23 cellular contexts compared by ENCODE assay signal in the genomic region with DNA sequence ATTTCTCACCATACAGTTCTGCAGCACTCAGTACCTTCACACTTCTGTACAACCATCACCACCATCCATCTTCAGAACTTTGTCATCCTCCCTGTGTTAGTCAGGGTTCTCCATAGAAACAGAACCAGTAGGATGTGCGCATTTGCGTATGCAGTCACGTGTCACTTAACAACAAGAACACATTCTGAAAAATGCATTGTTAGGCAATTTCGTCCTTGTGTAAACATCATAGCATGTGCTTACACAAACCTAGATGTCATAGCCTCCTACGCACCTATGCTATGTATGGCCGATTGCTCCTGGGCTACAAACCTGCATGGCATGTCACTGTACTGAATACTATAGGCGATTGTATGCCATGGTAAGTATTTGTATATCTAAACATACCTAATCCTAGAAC.
DNase-seq lines count a peak whose midpoint lies in the region; ATAC-seq, FAIRE-seq and TF ChIP-seq lines count a peak whose summit lies in the region.
"Had no signal": no experiment of that assay in that cellular context is flagged by ENCODE, and none has a peak within 500 bp of the region (broad histone marks: within the 10 kb centered on the region; RNA-seq: fewer than 3 reads in every experiment).

No MANE protein-coding gene starts in this region.

- FAIRE-seq in A549 (lab: Jason Lieb, UNC) (no peak), HTR-8/SVneo (lab: Jason Lieb, UNC) (peak; percentile 95), urothelium cell line (lab: Jason Lieb, UNC) (peak; percentile 5)
- FAIRE-seq: A204.1, D721Med, G401.6, GM12891, GM19239 had no signal

- H3K4me1 ChIP-seq in breast epithelium, result no peaks in the 10 kb centered on the region
- no peaks in the 10 kb centered on the region for H3K4me1 ChIP-seq in A549
- no peaks in the 10 kb centered on the region for H3K4me1 ChIP-seq in body of pancreas
- H3K4me1 ChIP-seq: BLaER1 treated with 17β-estradiol and CSF1 and Interleukin-3, amounts not matched to agents 10 nM and 100 nM had no signal

- POLR2A ChIA-PET in MCF 10A (lab: Yijun Ruan, JAX) (no interaction called here), A549 (lab: Yijun Ruan, JAX) (no interaction called here)

- TF ChIP-seq POLR2A in breast epithelium (IDR thresholded peaks at IDR 0.05) (no peak), A549 (IDR thresholded peaks at IDR 0.05; ENCODE audit: low read length) (no peak), body of pancreas (IDR thresholded peaks at IDR 0.05) (no peak)

- BruUV-seq in MCF 10A (replicated peaks; lab: Mats Ljungman, UMichigan), result no TSS peak

- no peak for TF ChIP-seq RAD21 in A549 (conservative IDR thresholded peaks at IDR 0.05 in 1 of 2, IDR thresholded peaks at IDR 0.05 in 1 of 2)

- intact Hi-C loops in MCF 10A (cut with micrococcal nuclease), result no loop called here
- intact Hi-C loops in breast epithelium (cut with DNase I; ENCODE audit: low total_unique reads), result no loop called here
- intact Hi-C loops in activated CD4-positive, alpha-beta T cell treated with anti-CD3 and anti-CD28 coated beads, Interleukin-2, amount 10 ng/mL, durations not matched to agents 24 days and 14 days (cut with micrococcal nuclease), result no loop called here
- intact Hi-C loops in body of pancreas (cut with DNase I), result no loop called here

- ATAC-seq in A549 (no peak), body of pancreas (no peak)
- ATAC-seq: CD8-positive, alpha-beta T cell had no signal

- no peaks in the 10 kb centered on the region for H3K9me3 ChIP-seq in breast epithelium
- no peaks in the 10 kb centered on the region for H3K9me3 ChIP-seq in A549
- no peaks in the 10 kb centered on the region for H3K9me3 ChIP-seq in body of pancreas

- H3K27me3 ChIP-seq in breast epithelium (no peaks in the 10 kb centered on the region), body of pancreas (no peaks in the 10 kb centered on the region)
- H3K27me3 ChIP-seq: BLaER1 treated with 17β-estradiol and CSF1 and Interleukin-3, amounts not matched to agents 10 nM and 100 nM had no signal

- H3K27me3 Mint-ChIP-seq in MCF 10A (ENCODE audit: insufficient read depth, unreplicated experiment), result no peaks in the 10 kb centered on the region
- H3K27me3 Mint-ChIP-seq in activated CD4-positive, alpha-beta T cell treated with anti-CD3 and anti-CD28 coated beads, Interleukin-2, amount 10 ng/mL, durations not matched to agents 24 days and 14 days, result no peaks in the 10 kb centered on the region
- H3K27me3 Mint-ChIP-seq: CD4-positive, alpha-beta T cell had no signal

- H3K36me3 Mint-ChIP-seq in MCF 10A (ENCODE audit: insufficient read depth, unreplicated experiment), result no peaks in the 10 kb centered on the region
- H3K36me3 Mint-ChIP-seq in activated CD4-positive, alpha-beta T cell treated with anti-CD3 and anti-CD28 coated beads, Interleukin-2, amount 10 ng/mL, durations not matched to agents 24 days and 14 days (ENCODE audit: low read depth), result no peaks in the 10 kb centered on the region
- H3K36me3 Mint-ChIP-seq: CD8-positive, alpha-beta T cell had no signal

- DNase-seq in MCF 10A (ENCODE audit: unreplicated experiment) (peak; percentile 5), breast epithelium (ENCODE audit: low spot score in 2 of 2) (no peak), A549 (ENCODE audit: low read depth in 1 of 2, low spot score in 1 of 2) (peak in 1 of 2 experiments; percentile 11), HTR-8/SVneo (ENCODE audit: insufficient read length, low spot score) (no peak), urothelium cell line (ENCODE audit: low spot score) (no peak), body of pancreas (no peak)
- no peak for DNase-seq in activated CD4-positive, alpha-beta T cell treated with anti-CD3 and anti-CD28 coated beads, Interleukin-2, amount 10 ng/mL, durations not matched to agents 24 days and 14 days
- DNase-seq: 8988T; AML-193; Caco-2; Calu3; CD4-positive, alpha-beta T cell; CD8-positive, alpha-beta T cell; DMS79 treated with DMSO at 0.1 percent for 48 hours; GF-D8 had no signal

- TF ChIP-seq CTCF in MCF 10A (IDR thresholded peaks at IDR 0.05; ENCODE audit: unreplicated experiment) (no peak), breast epithelium (IDR thresholded peaks at IDR 0.05) (no peak), A549 (IDR thresholded peaks at IDR 0.05) (no peak), body of pancreas (IDR thresholded peaks at IDR 0.05) (no peak)

- TF ChIP-seq EP300 in A549 (IDR thresholded peaks at IDR 0.05), result no peak

- H3K36me3 ChIP-seq in breast epithelium (no peaks in the 10 kb centered on the region), body of pancreas (replicated peaks in 1 of 2; ENCODE audit: insufficient read depth in 1 of 2, low read depth in 2 of 2) (no peaks in the 10 kb centered on the region)
- H3K36me3 ChIP-seq: BLaER1 treated with 17β-estradiol and CSF1 and Interleukin-3, amounts not matched to agents 10 nM and 100 nM had no signal

- no peak overlapping the region for H3K4me2 ChIP-seq in A549
- H3K4me2 ChIP-seq: BLaER1 treated with 17β-estradiol and CSF1 and Interleukin-3, amounts not matched to agents 10 nM and 100 nM had no signal

- peaks cover 24% of the 10 kb centered on the region for H3K9me3 Mint-ChIP-seq in MCF 10A (ENCODE audit: unreplicated experiment)
- no peaks in the 10 kb centered on the region for H3K9me3 Mint-ChIP-seq in activated CD4-positive, alpha-beta T cell treated with anti-CD3 and anti-CD28 coated beads, Interleukin-2, amount 10 ng/mL, durations not matched to agents 24 days and 14 days
- H3K9me3 Mint-ChIP-seq: CD4-positive, alpha-beta T cell had no signal

- H3K4me1 Mint-ChIP-seq in MCF 10A (ENCODE audit: insufficient read depth, unreplicated experiment), result no peaks in the 10 kb centered on the region
- no peaks in the 10 kb centered on the region for H3K4me1 Mint-ChIP-seq in activated CD4-positive, alpha-beta T cell treated with anti-CD3 and anti-CD28 coated beads, Interleukin-2, amount 10 ng/mL, durations not matched to agents 24 days and 14 days
- H3K4me1 Mint-ChIP-seq: B cell had no signal

- H3K27ac ChIP-seq in breast epithelium (no peak overlapping the region), A549 (no peak overlapping the region), body of pancreas (no peak overlapping the region)
- H3K27ac ChIP-seq: BLaER1 treated with 17β-estradiol and CSF1 and Interleukin-3, amounts not matched to agents 10 nM and 100 nM; C4-2B had no signal

- CTCF ChIA-PET in MCF 10A (lab: Yijun Ruan, JAX) (no interaction called here), A549 (lab: Yijun Ruan, JAX) (no interaction called here)

- H3K4me3 ChIP-seq in breast epithelium, result no peak overlapping the region
- no peak overlapping the region for H3K4me3 ChIP-seq in A549
- H3K4me3 ChIP-seq in body of pancreas, result no peak overlapping the region
- H3K4me3 ChIP-seq: BLaER1 treated with 17β-estradiol and CSF1 and Interleukin-3, amounts not matched to agents 10 nM and 100 nM had no signal

- H3K27ac Mint-ChIP-seq in MCF 10A (ENCODE audit: low read depth, unreplicated experiment), result no peak overlapping the region
- H3K27ac Mint-ChIP-seq in activated CD4-positive, alpha-beta T cell treated with anti-CD3 and anti-CD28 coated beads, Interleukin-2, amount 10 ng/mL, durations not matched to agents 24 days and 14 days, result no peak overlapping the region
- H3K27ac Mint-ChIP-seq: B cell; CD4-positive, alpha-beta T cell; CD8-positive, alpha-beta T cell had no signal

- 5% methylated on average over 7 of the region's 7 CpGs for WGBS in A549 (ENCODE audit: missing lambda C conversion rate)
- WGBS in body of pancreas, 2 donors, result 60 to 66% methylated on average over 7 of the region's 7 CpGs

- no peak overlapping the region for H3K4me3 Mint-ChIP-seq in MCF 10A (ENCODE audit: unreplicated experiment)
- H3K4me3 Mint-ChIP-seq in activated CD4-positive, alpha-beta T cell treated with anti-CD3 and anti-CD28 coated beads, Interleukin-2, amount 10 ng/mL, durations not matched to agents 24 days and 14 days, result no peak overlapping the region
- H3K4me3 Mint-ChIP-seq: B cell; CD4-positive, alpha-beta T cell; CD8-positive, alpha-beta T cell had no signal

TF ChIP-seq in A549, 52 proteins besides CTCF, POLR2A, EP300 and RAD21:
- TF ChIP-seq, protein P1, sequence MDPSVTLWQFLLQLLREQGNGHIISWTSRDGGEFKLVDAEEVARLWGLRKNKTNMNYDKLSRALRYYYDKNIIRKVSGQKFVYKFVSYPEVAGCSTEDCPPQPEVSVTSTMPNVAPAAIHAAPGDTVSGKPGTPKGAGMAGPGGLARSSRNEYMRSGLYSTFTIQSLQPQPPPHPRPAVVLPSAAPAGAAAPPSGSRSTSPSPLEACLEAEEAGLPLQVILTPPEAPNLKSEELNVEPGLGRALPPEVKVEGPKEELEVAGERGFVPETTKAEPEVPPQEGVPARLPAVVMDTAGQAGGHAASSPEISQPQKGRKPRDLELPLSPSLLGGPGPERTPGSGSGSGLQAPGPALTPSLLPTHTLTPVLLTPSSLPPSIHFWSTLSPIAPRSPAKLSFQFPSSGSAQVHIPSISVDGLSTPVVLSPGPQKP (IDR thresholded peaks at IDR 0.05; ENCODE audit: low read depth, low read length), result no peak
- TF ChIP-seq, protein P2, sequence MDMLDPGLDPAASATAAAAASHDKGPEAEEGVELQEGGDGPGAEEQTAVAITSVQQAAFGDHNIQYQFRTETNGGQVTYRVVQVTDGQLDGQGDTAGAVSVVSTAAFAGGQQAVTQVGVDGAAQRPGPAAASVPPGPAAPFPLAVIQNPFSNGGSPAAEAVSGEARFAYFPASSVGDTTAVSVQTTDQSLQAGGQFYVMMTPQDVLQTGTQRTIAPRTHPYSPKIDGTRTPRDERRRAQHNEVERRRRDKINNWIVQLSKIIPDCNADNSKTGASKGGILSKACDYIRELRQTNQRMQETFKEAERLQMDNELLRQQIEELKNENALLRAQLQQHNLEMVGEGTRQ (IDR thresholded peaks at IDR 0.05), result 0 out of 2 replicates have a peak, but pooled peaks have one; percentile 4
